In genomic region chr2:134402385-134402784, GRCh38 we compare ENCODE assay signal across 1 cellular context.
TF ChIP-seq lines count a peak whose summit lies in the region.

No MANE protein-coding gene starts in this region.

TF ChIP-seq in IMR-90, 13 proteins besides CTCF, POLR2A, EP300 and RAD21:
- no peak for TF ChIP-seq USF2 (IDR thresholded peaks at IDR 0.05; ENCODE audit: low read depth, low read length)
- TF ChIP-seq MXI1 (IDR thresholded peaks at IDR 0.05; ENCODE audit: borderline replicate concordance, low read depth, low read length), result no peak
- TF ChIP-seq MAFK (IDR thresholded peaks at IDR 0.05; ENCODE audit: low read depth, low read length), result no peak
- TF ChIP-seq RFX5 (IDR thresholded peaks at IDR 0.05; ENCODE audit: low read depth, low read length), result no peak
- TF ChIP-seq SMC3 (IDR thresholded peaks at IDR 0.05; ENCODE audit: low read depth, low read length), result no peak
- TF ChIP-seq ELK1 (IDR thresholded peaks at IDR 0.05; ENCODE audit: borderline replicate concordance, low read depth, low read length), result no peak
- TF ChIP-seq MAZ (IDR thresholded peaks at IDR 0.05; ENCODE audit: borderline replicate concordance, low read depth, low read length), result no peak
- TF ChIP-seq NFE2L2 (IDR thresholded peaks at IDR 0.05; ENCODE audit: low read depth, low read length), result no peak
- no peak for TF ChIP-seq RCOR1 (IDR thresholded peaks at IDR 0.05; ENCODE audit: insufficient replicate concordance, low read length)
- TF ChIP-seq CHD1 (IDR thresholded peaks at IDR 0.05; ENCODE audit: low read depth, low read length), result no peak
- no peak for TF ChIP-seq BHLHE40 (IDR thresholded peaks at IDR 0.05; ENCODE audit: low read depth, low read length)
